Comparison of ENCODE assay signal across 10 cellular contexts in genomic region chr4:7845493-7846124, GRCh38.
A peak's percentile ranks its signal among the peaks of the same experiment; 100 is the strongest.
DNase-seq lines count a peak whose midpoint lies in the region; ATAC-seq, FAIRE-seq and TF ChIP-seq lines count a peak whose summit lies in the region.
"Had no signal": no experiment of that assay in that cellular context is flagged by ENCODE, and none has a peak within 500 bp of the region (broad histone marks: within the 10 kb centered on the region; RNA-seq: fewer than 3 reads in every experiment).

No MANE protein-coding gene starts in this region.

- no peak overlapping the region for H3K4me3 ChIP-seq in AG04450 (ENCODE audit: low read depth, low read length)
- no peak overlapping the region for H3K4me3 ChIP-seq in Panc1 (ENCODE audit: low read depth in 2 of 2, low read length in 2 of 2)
- H3K4me3 ChIP-seq in fibroblast of mammary gland (ENCODE audit: control insufficient read depth, low read depth, low read length) = no peak overlapping the region

- DNase-seq in AG04450 (ENCODE audit: low read depth, low spot score) (no peak), Daoy (ENCODE audit: low read depth) (peak; percentile 76), Panc1 (ENCODE audit: low read depth, low spot score) (no peak), fibroblast of mammary gland (ENCODE audit: low read depth) (peak; percentile 44), GM19239 (ENCODE audit: insufficient read length, low spot score) (no peak)
- DNase-seq: NCI-H1694 treated with DMSO at 0.1 percent for 48 hours, nephron progenitor cell had no signal

- no peaks in the 10 kb centered on the region for H3K4me1 Mint-ChIP-seq in stimulated activated memory B cell treated with anti-CD40 and anti-IgM and Interleukin-4, amounts not matched to agents 10 μg/mL and 1 μg/mL and 100 μg/mL, for 72 hours

- H3K36me3 Mint-ChIP-seq in stimulated activated memory B cell treated with anti-CD40 and anti-IgM and Interleukin-4, amounts not matched to agents 10 μg/mL and 1 μg/mL and 100 μg/mL, for 72 hours = no peaks in the 10 kb centered on the region

- TF ChIP-seq CTCF in AG04450 (IDR thresholded peaks at IDR 0.05; ENCODE audit: low read depth, low read length) (peak; percentile 17; the same call in 1 of the 2 replicates), Panc1 (IDR thresholded peaks at IDR 0.05) (peak; percentile 28), fibroblast of mammary gland (conservative IDR thresholded peaks at IDR 0.05; ENCODE audit: control insufficient read depth, insufficient read depth, low read depth, low read length) (peak; percentile 20)

- H3K27ac ChIP-seq in AG04450 (ENCODE audit: low read depth, low read length) (peak overlapping the region; percentile 100), Panc1 (ENCODE audit: low read length) (peak overlapping the region; percentile 65; the same call in 1 of the 2 replicates)

- no TSS peak for BruUV-seq in Panc1 (replicated peaks; lab: Mats Ljungman, UMichigan)

- H3K27me3 Mint-ChIP-seq in stimulated activated memory B cell treated with anti-CD40 and anti-IgM and Interleukin-4, amounts not matched to agents 10 μg/mL and 1 μg/mL and 100 μg/mL, for 72 hours = peaks cover 29% of the 10 kb centered on the region

- no peak for FAIRE-seq in GM19239 (lab: Jason Lieb, UNC)

- CTCF ChIA-PET in AG04450 (lab: Charles Lee) = interaction anchor here (1.2 to 2.7 kb wide), 5 partner anchors 11 to 44 kb away, joined by 3 to 11 read pairs (median 3); no protein-coding TSS in a partner anchor
- CTCF ChIA-PET in Panc1 (lab: Charles Lee) = no interaction called here

- ATAC-seq in Panc1 (no peak), GM21528 (IDR thresholded peaks at IDR 0.05; ENCODE audit: low FRiP score, unreplicated experiment) (no peak), HG02798 (IDR thresholded peaks at IDR 0.05; ENCODE audit: poor library complexity, unreplicated experiment) (no peak)
- no peak for ATAC-seq in stimulated activated memory B cell treated with anti-CD40 and anti-IgM and Interleukin-4, amounts not matched to agents 10 μg/mL and 1 μg/mL and 100 μg/mL, for 72 hours

- peaks cover 53% of the 10 kb centered on the region for H3K4me1 ChIP-seq in Panc1 (ENCODE audit: control insufficient read depth, insufficient read depth, low read length)

- no peak overlapping the region for H3K27ac Mint-ChIP-seq in stimulated activated memory B cell treated with anti-CD40 and anti-IgM and Interleukin-4, amounts not matched to agents 10 μg/mL and 1 μg/mL and 100 μg/mL, for 72 hours
- H3K27ac Mint-ChIP-seq: nephron progenitor cell had no signal

- POLR2A ChIA-PET in AG04450 (lab: Yijun Ruan, JAX) (interaction anchor here (0.5 to 1.2 kb wide), 2 partner anchors 14 to 27 kb away, joined by 3 to 5 read pairs; no protein-coding TSS in a partner anchor), Panc1 (lab: Charles Lee) (no interaction called here)

- no peak overlapping the region for H3K4me3 Mint-ChIP-seq in stimulated activated memory B cell treated with anti-CD40 and anti-IgM and Interleukin-4, amounts not matched to agents 10 μg/mL and 1 μg/mL and 100 μg/mL, for 72 hours
- H3K4me3 Mint-ChIP-seq: nephron progenitor cell had no signal

- intact Hi-C loops in Panc1 (cut with micrococcal nuclease; ENCODE audit: unreplicated experiment) = no loop called here

- no peaks in the 10 kb centered on the region for H3K27me3 ChIP-seq in AG04450 (ENCODE audit: control insufficient read depth, insufficient read depth, low read length)
- H3K27me3 ChIP-seq in Panc1 (ENCODE audit: control insufficient read depth, insufficient read depth, low read length) = no peaks in the 10 kb centered on the region

- H3K36me3 ChIP-seq in Panc1 (ENCODE audit: control insufficient read depth, insufficient read depth, low read length) = peaks cover 15% of the 10 kb centered on the region

- peaks cover 3% of the 10 kb centered on the region for H3K9me3 Mint-ChIP-seq in stimulated activated memory B cell treated with anti-CD40 and anti-IgM and Interleukin-4, amounts not matched to agents 10 μg/mL and 1 μg/mL and 100 μg/mL, for 72 hours
- H3K9me3 Mint-ChIP-seq: nephron progenitor cell had no signal

- no peaks in the 10 kb centered on the region; the same call in 1 of the 2 replicates for H3K9me3 ChIP-seq in AG04450 (ENCODE audit: control insufficient read depth, insufficient read depth, low read length)
- no peaks in the 10 kb centered on the region for H3K9me3 ChIP-seq in Panc1 (ENCODE audit: control insufficient read depth, insufficient read depth, low read depth, low read length)

- in situ Hi-C loops in Panc1 (cut with HindIII; ENCODE audit: low pct_unique_long_range_greater_than_20kb, low sequenced_read_pairs) = no loop called here

Comparison
In these comparisons a context has a peak if more than half of its experiments do, and no peak if none do; other contexts are left out.
1. DNase-seq: peak in Daoy (single experiment) and fibroblast of mammary gland (single experiment); none in AG04450 (single experiment), Panc1 (single experiment) and GM19239 (single experiment).
2. Peak in every context shown above with its lines, with median percentiles within 50 percentile points of each other: CTCF ChIP-seq.